In the genomic region with DNA sequence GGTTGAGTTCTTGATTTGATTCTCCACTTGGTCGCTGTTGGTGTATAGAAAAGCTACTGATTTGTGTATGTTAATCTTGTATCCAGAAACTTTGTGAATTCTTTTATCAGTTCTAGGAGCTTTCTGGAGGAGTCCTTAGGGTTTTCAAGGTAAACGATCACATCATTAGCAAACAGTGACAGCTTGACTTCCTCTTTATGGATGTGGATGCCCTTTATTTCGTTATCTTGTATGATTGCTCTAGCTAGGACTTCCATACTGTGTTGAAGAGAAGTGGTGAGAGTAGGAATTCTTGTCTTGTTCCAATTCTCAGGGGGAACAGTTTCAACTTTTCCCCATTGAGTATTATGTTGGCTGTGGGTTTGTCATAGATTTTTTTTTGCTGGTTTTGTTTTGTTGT, we compare ENCODE assay signal across 28 cellular contexts. TPM values are rescaled to one million over a fixed set of nuclear protein-coding genes. Genes with fewer than 3 reads are reported as not detected.
DNase-seq lines count a peak whose midpoint lies in the region; ATAC-seq, FAIRE-seq and TF ChIP-seq lines count a peak whose summit lies in the region.
"Had no signal": no experiment of that assay in that cellular context is flagged by ENCODE, and none has a peak within 500 bp of the region (broad histone marks: within the 10 kb centered on the region; RNA-seq: fewer than 3 reads in every experiment).

No MANE protein-coding gene starts in this region.

- peaks cover 0 to 3% of the 10 kb centered on the region in 2 donors for H3K9me3 Mint-ChIP-seq in activated T-cell treated with anti-CD3 and anti-CD28 coated beads, Interleukin-2, amount 50 U/mL, for 72 hours
- no peaks in the 10 kb centered on the region for H3K9me3 Mint-ChIP-seq in activated T-cell treated with anti-CD3 and anti-CD28 coated beads, Interleukin-2, amount 50 U/mL, for 4 hours
- H3K9me3 Mint-ChIP-seq in stimulated activated effector memory CD8-positive, alpha-beta T cell treated with anti-CD3 and anti-CD28 coated beads, Interleukin-12 subunit alpha, Interleukin-12 subunit beta, amount 100 ng/mL, for 72 hours, result no peaks in the 10 kb centered on the region

- WGBS in K562 (ENCODE audit: insufficient coverage, low coverage, missing lambda C conversion rate), result 14% methylated on average over 3 of the region's 3 CpGs

- ATAC-seq in activated T-cell treated with anti-CD3 and anti-CD28 coated beads, Interleukin-2, amount 50 U/mL, for 72 hours (replicated peaks in 1 of 2), result no peak
- ATAC-seq in activated T-cell treated with anti-CD3 and anti-CD28 coated beads, Interleukin-2, amount 50 U/mL, for 4 hours, result no peak
- ATAC-seq in K562 (no peak), HG02885 (IDR thresholded peaks at IDR 0.05; ENCODE audit: poor library complexity, unreplicated experiment) (no peak)
- ATAC-seq in stimulated activated effector memory CD8-positive, alpha-beta T cell treated with anti-CD3 and anti-CD28 coated beads, Interleukin-12 subunit alpha, Interleukin-12 subunit beta, amount 100 ng/mL, for 72 hours, result no peak
- ATAC-seq: gastroesophageal sphincter, right lobe of liver had no signal

- peaks cover 11 to 41% of the 10 kb centered on the region in 2 donors for H3K36me3 Mint-ChIP-seq in activated T-cell treated with anti-CD3 and anti-CD28 coated beads, Interleukin-2, amount 50 U/mL, for 72 hours (ENCODE audit: insufficient read depth in 2 of 2)
- H3K36me3 Mint-ChIP-seq in activated T-cell treated with anti-CD3 and anti-CD28 coated beads, Interleukin-2, amount 50 U/mL, for 4 hours (ENCODE audit: insufficient read depth), result peaks cover 27% of the 10 kb centered on the region
- peaks cover 59% of the 10 kb centered on the region for H3K36me3 Mint-ChIP-seq in stimulated activated effector memory CD8-positive, alpha-beta T cell treated with anti-CD3 and anti-CD28 coated beads, Interleukin-12 subunit alpha, Interleukin-12 subunit beta, amount 100 ng/mL, for 72 hours

- peaks cover 37% of the 10 kb centered on the region; the same call in 2 of the 3 replicates for H3K36me3 ChIP-seq in K562 (ENCODE audit: control insufficient read depth, insufficient read depth, low read length)
- H3K36me3 ChIP-seq: cardiac muscle cell had no signal

- CTCF ChIA-PET in RWPE1 (lab: Yijun Ruan, JAX), result no interaction called here
- CTCF ChIA-PET in K562 (lab: Yijun Ruan, JAX; ENCODE audit: low intra/inter-chr PET ratio), result no interaction called here

- in situ Hi-C loops in K562 (cut with MboI), result no loop called here

- no peak for FAIRE-seq in K562 (lab: Jason Lieb, UNC)
- FAIRE-seq: GM18507, HTR-8/SVneo had no signal

- H3K4me3 ChIP-seq in K562, result no peak overlapping the region
- H3K4me3 ChIP-seq: BLaER1 treated with 17β-estradiol and CSF1 and Interleukin-3, amounts not matched to agents 10 nM and 100 nM; cardiac muscle cell; gastroesophageal sphincter; hepatocyte; lung; right lobe of liver; SJSA1; upper lobe of left lung had no signal

- peak overlapping the region in 1 of 2 donors; percentile 36 for H3K4me3 Mint-ChIP-seq in activated T-cell treated with anti-CD3 and anti-CD28 coated beads, Interleukin-2, amount 50 U/mL, for 72 hours
- H3K4me3 Mint-ChIP-seq in activated T-cell treated with anti-CD3 and anti-CD28 coated beads, Interleukin-2, amount 50 U/mL, for 4 hours, result no peak overlapping the region
- no peak overlapping the region for H3K4me3 Mint-ChIP-seq in stimulated activated effector memory CD8-positive, alpha-beta T cell treated with anti-CD3 and anti-CD28 coated beads, Interleukin-12 subunit alpha, Interleukin-12 subunit beta, amount 100 ng/mL, for 72 hours

- intact Hi-C loops in K562 (cut with micrococcal nuclease), result no loop called here

- no TSS peak for BruUV-seq in K562 (replicated peaks; lab: Mats Ljungman, UMichigan)

- no peak overlapping the region for H2AFZ ChIP-seq in K562 (ENCODE audit: low read depth, low read length)
- H2AFZ ChIP-seq: hepatocyte had no signal

- H3K9ac ChIP-seq in K562 (ENCODE audit: insufficient read depth in 1 of 2, low read depth in 2 of 2, low read length in 2 of 2), result no peak overlapping the region
- H3K9ac ChIP-seq: BLaER1 treated with 17β-estradiol and CSF1 and Interleukin-3, amounts not matched to agents 10 nM and 100 nM had no signal

- H3K9me3 ChIP-seq in K562 (replicated peaks; ENCODE audit: control insufficient read depth, insufficient read depth, low read depth, low read length), result 0 out of 2 replicates have a peak, but pooled peaks cover 2% of the 10 kb centered on the region
- H3K9me3 ChIP-seq: gastroesophageal sphincter, right lobe of liver, upper lobe of left lung had no signal

- H3K4me1 ChIP-seq in K562 (replicated peaks in 1 of 2; ENCODE audit: control insufficient read depth in 2 of 2, insufficient read depth in 2 of 2, low read length in 2 of 2), result peaks cover 11 to 12% of the 10 kb centered on the region in 2 experiments
- H3K4me1 ChIP-seq: SJSA1 had no signal

- no peaks in the 10 kb centered on the region for H4K20me1 ChIP-seq in K562 (replicated peaks; ENCODE audit: control insufficient read depth, insufficient read depth, low read length)

- no peaks in the 10 kb centered on the region for H3K27me3 Mint-ChIP-seq in activated T-cell treated with anti-CD3 and anti-CD28 coated beads, Interleukin-2, amount 50 U/mL, for 72 hours (ENCODE audit: low read depth)
- H3K27me3 Mint-ChIP-seq in activated T-cell treated with anti-CD3 and anti-CD28 coated beads, Interleukin-2, amount 50 U/mL, for 4 hours (ENCODE audit: low read depth), result no peaks in the 10 kb centered on the region

- DNase-seq in activated T-cell treated with anti-CD3 and anti-CD28 coated beads, Interleukin-2, amount 50 U/mL, for 72 hours, result no peak
- DNase-seq in activated T-cell treated with anti-CD3 and anti-CD28 coated beads, Interleukin-2, amount 50 U/mL, for 4 hours, result no peak
- DNase-seq in RWPE1 (ENCODE audit: low spot score), result no peak
- DNase-seq in K562 (ENCODE audit: extremely low read depth in 1 of 4, low spot score in 3 of 4), result no peak
- DNase-seq in stimulated activated effector memory CD8-positive, alpha-beta T cell treated with anti-CD3 and anti-CD28 coated beads, Interleukin-12 subunit alpha, Interleukin-12 subunit beta, amount 100 ng/mL, for 72 hours (ENCODE audit: low spot score in 2 of 2), result no peak
- DNase-seq in NCI-H2107 treated with DMSO at 0.1 percent for 48 hours (lab: John Stamatoyannopoulos, UW; ENCODE audit: unreplicated experiment), result no peak
- DNase-seq in CD1c-positive myeloid dendritic cell (ENCODE audit: extremely low spot score), result no peak
- DNase-seq: activated gamma-delta T cell; amniotic stem cell; cortex of kidney; HCEC 1CT; KBM-7; NCI-H1417; NCI-H2081; NCI-H748 treated with DMSO at 0.1 percent for 48 hours; right lobe of liver; stimulated activated CD4-positive, alpha-beta T cell treated with anti-CD3 and anti-CD28 coated beads, Interleukin-4, amount 100 ng/mL, for 1 hour; upper lobe of left lung had no signal

- peaks cover 65% of the 10 kb centered on the region for H3K4me1 Mint-ChIP-seq in activated T-cell treated with anti-CD3 and anti-CD28 coated beads, Interleukin-2, amount 50 U/mL, for 72 hours (ENCODE audit: low read depth)
- peaks cover 58% of the 10 kb centered on the region for H3K4me1 Mint-ChIP-seq in activated T-cell treated with anti-CD3 and anti-CD28 coated beads, Interleukin-2, amount 50 U/mL, for 4 hours (ENCODE audit: low read depth)
- peaks cover 58% of the 10 kb centered on the region for H3K4me1 Mint-ChIP-seq in stimulated activated effector memory CD8-positive, alpha-beta T cell treated with anti-CD3 and anti-CD28 coated beads, Interleukin-12 subunit alpha, Interleukin-12 subunit beta, amount 100 ng/mL, for 72 hours

- H3K27ac Mint-ChIP-seq in activated T-cell treated with anti-CD3 and anti-CD28 coated beads, Interleukin-2, amount 50 U/mL, for 72 hours, result peak overlapping the region; percentile 28
- peak overlapping the region; percentile 74 for H3K27ac Mint-ChIP-seq in stimulated activated effector memory CD8-positive, alpha-beta T cell treated with anti-CD3 and anti-CD28 coated beads, Interleukin-12 subunit alpha, Interleukin-12 subunit beta, amount 100 ng/mL, for 72 hours

- no peak for TF ChIP-seq RAD21 in K562 (CRISPR knock-in tag; conservative IDR thresholded peaks at IDR 0.05 in 1 of 2, IDR thresholded peaks at IDR 0.05 in 1 of 2)

- H3K4me2 ChIP-seq in K562 (ENCODE audit: insufficient read depth, low read length), result no peak overlapping the region
- H3K4me2 ChIP-seq: hepatocyte had no signal

- H3K27ac ChIP-seq in RWPE1 (0 out of 2 replicates have a peak overlapping the region, but pooled peaks have one; percentile 11), K562 (ENCODE audit: extremely low read depth, low read depth, low read length) (peak overlapping the region; percentile 22; the same call in 1 of the 3 replicates)
- H3K27ac ChIP-seq: BLaER1 treated with 17β-estradiol and CSF1 and Interleukin-3, amounts not matched to agents 10 nM and 100 nM; cardiac muscle cell; gastroesophageal sphincter; hepatocyte; right lobe of liver; SJSA1; upper lobe of left lung; VCaP had no signal

- POLR2A ChIA-PET in RWPE1 (lab: Yijun Ruan, JAX; ENCODE audit: low non-redundant PET) (no interaction called here), K562 (lab: Yijun Ruan, JAX) (interaction anchor here (1.4 to 1.5 kb wide), 2 partner anchors 9 to 12 kb away, joined by 4 to 15 read pairs; a partner anchor contains a TSS)

- H3K27me3 ChIP-seq in K562 (ENCODE audit: control insufficient read depth in 2 of 2, insufficient read depth in 2 of 2, low read length in 2 of 2), result no peaks in the 10 kb centered on the region
- H3K27me3 ChIP-seq: BLaER1 treated with 17β-estradiol and CSF1 and Interleukin-3, amounts not matched to agents 10 nM and 100 nM; cardiac muscle cell; gastroesophageal sphincter; hepatocyte; right lobe of liver; SJSA1; upper lobe of left lung had no signal

- TF ChIP-seq POLR2A in K562 (conservative IDR thresholded peaks at IDR 0.05), result no peak

- TF ChIP-seq EP300 in K562 (IDR thresholded peaks at IDR 0.05; ENCODE audit: low read length), result no peak

- no peaks in the 10 kb centered on the region for H3K9me1 ChIP-seq in K562 (ENCODE audit: control insufficient read depth, insufficient read depth, low read length)

- peaks cover 76% of the 10 kb centered on the region for H3K79me2 ChIP-seq in K562 (ENCODE audit: control insufficient read depth, insufficient read depth, low read length)

- TF ChIP-seq CTCF in RWPE1 (conservative IDR thresholded peaks at IDR 0.05; ENCODE audit: low read depth), result no peak
- TF ChIP-seq CTCF in K562 (IDR thresholded peaks at IDR 0.05 in 2 of 3, conservative IDR thresholded peaks at IDR 0.05 in 1 of 3; ENCODE audit: insufficient read depth in 2 of 3, low read depth in 1 of 3, low read length in 3 of 3), result no peak

RNA-seq across cellular contexts. Expression of a gene that starts 12.4 kb away (rescaled TPM):
- 10 to 100 TPM; 34.0 to 36.6 TPM for total RNA-seq in activated T-cell treated with anti-CD3 and anti-CD28 coated beads, Interleukin-2, amount 50 U/mL, for 72 hours
- total RNA-seq in activated T-cell treated with anti-CD3 and anti-CD28 coated beads, Interleukin-2, amount 50 U/mL, for 4 hours, result 10 to 100 TPM; 16.7 to 17.7 (median 17.4) TPM
- 43.4 and 69.0 TPM in 2 replicates for total RNA-seq in K562 (2011; cell fraction: chromatin; rRNA removed; ENCODE audit: low replicate concordance)
- 60.1 and 65.2 TPM in 2 replicates for total RNA-seq in K562 (2011; cell fraction: nucleolus; rRNA removed)
- total RNA-seq in K562 (2011; cell fraction: nucleoplasm; rRNA removed), result 57.9 and 58.3 TPM in 2 replicates
- 23.4 and 26.4 TPM in 2 replicates for total RNA-seq in K562 (2014; rRNA removed)
- total RNA-seq in K562 (2014; rRNA removed; fragmentation: Illumina TruSeq; extraction: Trizol), result 32.5 and 34.7 TPM in 2 replicates
- 45.5 and 50.9 TPM in 2 replicates for total RNA-seq in K562 (2015; rRNA removed; fragmentation: Illumina TruSeq; extraction: Trizol)
- 23.1 and 24.0 TPM in 2 replicates for total RNA-seq in K562 (2021)
- 15.2 and 16.7 TPM in 2 replicates for polyA plus RNA-seq in K562 (2011; rRNA removed)
- 23.7 and 26.5 TPM in 2 replicates for polyA plus RNA-seq in K562 (2011; cell fraction: cytosol; rRNA removed)
- polyA plus RNA-seq in K562 (2011; cell fraction: nucleus; rRNA removed), result 7.3 and 10.9 TPM in 2 replicates
- polyA plus RNA-seq in K562 (2012), result 19.2 and 25.8 TPM in 2 replicates
- polyA plus RNA-seq in K562 (2014; fragmentation: Illumina TruSeq; extraction: Trizol), result 33.3 and 37.1 TPM in 2 replicates
- 10 to 100 TPM; 52.6 to 55.6 TPM for polyA plus RNA-seq in K562 (2014; fragmentation: Nextera tagmentation; extraction: Ambion mirVana)
- polyA plus RNA-seq in K562 (2014; rRNA removed), result 29.6 and 32.3 TPM in 2 replicates
- polyA minus RNA-seq in K562 (2011; rRNA and poly(A)+ RNA removed), result 18.5 and 22.0 TPM in 2 replicates
- 15.7 and 18.5 TPM in 2 replicates for polyA minus RNA-seq in K562 (2011; cell fraction: cytosol; rRNA and poly(A)+ RNA removed)
- 16.8 and 24.9 TPM in 2 replicates for polyA minus RNA-seq in K562 (2011; cell fraction: nucleus; rRNA and poly(A)+ RNA removed)

RNA-seq across cellular contexts. Expression of a gene that starts 12.7 kb away (rescaled TPM):
- total RNA-seq in activated T-cell treated with anti-CD3 and anti-CD28 coated beads, Interleukin-2, amount 50 U/mL, for 72 hours, result 100 to 1,000 TPM; 104 to 121 TPM
- 10 to 100 TPM; 35.9 to 42.3 (median 37.5) TPM for total RNA-seq in activated T-cell treated with anti-CD3 and anti-CD28 coated beads, Interleukin-2, amount 50 U/mL, for 4 hours
- 95.6 and 362 TPM in 2 replicates for total RNA-seq in K562 (2011; cell fraction: chromatin; rRNA removed; ENCODE audit: low replicate concordance)
- total RNA-seq in K562 (2011; cell fraction: nucleolus; rRNA removed), result 57.4 and 73.7 TPM in 2 replicates
- 121 and 152 TPM in 2 replicates for total RNA-seq in K562 (2011; cell fraction: nucleoplasm; rRNA removed)
- total RNA-seq in K562 (2014; rRNA removed) (59.3 and 63.6 TPM in 2 replicates), K562 (2014; rRNA removed; fragmentation: Illumina TruSeq; extraction: Trizol) (78.6 and 87.5 TPM in 2 replicates), K562 (2015; rRNA removed; fragmentation: Illumina TruSeq; extraction: Trizol) (97.0 and 103 TPM in 2 replicates), K562 (2021) (54.5 and 60.0 TPM in 2 replicates)
- polyA plus RNA-seq in K562 (2011; rRNA removed) (53.2 and 61.1 TPM in 2 replicates), K562 (2014; fragmentation: Illumina TruSeq; extraction: Trizol) (38.5 and 45.8 TPM in 2 replicates), K562 (2014; fragmentation: Nextera tagmentation; extraction: Ambion mirVana) (10 to 100 TPM; 14.2 to 22.5 TPM), K562 (2014; rRNA removed) (50.1 and 53.3 TPM in 2 replicates)
- 8.5 and 16.3 TPM in 2 replicates for polyA plus RNA-seq in K562 (2011; cell fraction: cytosol; rRNA removed)
- 44.8 and 56.5 TPM in 2 replicates for polyA plus RNA-seq in K562 (2011; cell fraction: nucleus; rRNA removed)
- polyA plus RNA-seq in K562 (2012), result 21.3 and 22.8 TPM in 2 replicates
- polyA minus RNA-seq in K562 (2011; rRNA and poly(A)+ RNA removed), result 105 and 130 TPM in 2 replicates
- 26.8 and 38.2 TPM in 2 replicates for polyA minus RNA-seq in K562 (2011; cell fraction: cytosol; rRNA and poly(A)+ RNA removed)
- polyA minus RNA-seq in K562 (2011; cell fraction: nucleus; rRNA and poly(A)+ RNA removed), result 78.4 and 135 TPM in 2 replicates

RNA-seq across cellular contexts. Expression of a gene that starts 26.0 kb away (rescaled TPM):
- 10 to 100 TPM; 37.8 to 40.0 TPM for total RNA-seq in activated T-cell treated with anti-CD3 and anti-CD28 coated beads, Interleukin-2, amount 50 U/mL, for 72 hours
- 10 to 100 TPM; 44.7 to 67.9 (median 53.4) TPM for total RNA-seq in activated T-cell treated with anti-CD3 and anti-CD28 coated beads, Interleukin-2, amount 50 U/mL, for 4 hours
- total RNA-seq in K562 (2011; cell fraction: chromatin; rRNA removed; ENCODE audit: low replicate concordance), result 10.7 and 13.8 TPM in 2 replicates
- 6.8 and 7.7 TPM in 2 replicates for total RNA-seq in K562 (2011; cell fraction: nucleolus; rRNA removed)
- total RNA-seq in K562 (2011; cell fraction: nucleoplasm; rRNA removed), result 12.2 and 23.9 TPM in 2 replicates
- 48.8 and 76.0 TPM in 2 replicates for total RNA-seq in K562 (2014; rRNA removed)
- total RNA-seq in K562 (2014; rRNA removed; fragmentation: Illumina TruSeq; extraction: Trizol), result 74.3 and 75.5 TPM in 2 replicates
- total RNA-seq in K562 (2015; rRNA removed; fragmentation: Illumina TruSeq; extraction: Trizol), result 53.4 and 56.5 TPM in 2 replicates
- total RNA-seq in K562 (2021), result 57.9 and 64.7 TPM in 2 replicates
- 75.3 and 130 TPM in 2 replicates for polyA plus RNA-seq in K562 (2011; rRNA removed)
- 33.0 and 59.0 TPM in 2 replicates for polyA plus RNA-seq in K562 (2011; cell fraction: cytosol; rRNA removed)
- 16.3 and 26.6 TPM in 2 replicates for polyA plus RNA-seq in K562 (2011; cell fraction: nucleus; rRNA removed)
- 37.3 and 64.5 TPM in 2 replicates for polyA plus RNA-seq in K562 (2012)
- polyA plus RNA-seq in K562 (2014; fragmentation: Illumina TruSeq; extraction: Trizol), result 86.2 and 99.9 TPM in 2 replicates
- polyA plus RNA-seq in K562 (2014; fragmentation: Nextera tagmentation; extraction: Ambion mirVana), result 10 to 100 TPM; 26.0 to 28.2 TPM
- 59.2 and 83.0 TPM in 2 replicates for polyA plus RNA-seq in K562 (2014; rRNA removed)
- 33.6 and 45.3 TPM in 2 replicates for polyA minus RNA-seq in K562 (2011; rRNA and poly(A)+ RNA removed)
- polyA minus RNA-seq in K562 (2011; cell fraction: cytosol; rRNA and poly(A)+ RNA removed), result 13.5 and 23.6 TPM in 2 replicates
- 5.1 and 7.8 TPM in 2 replicates for polyA minus RNA-seq in K562 (2011; cell fraction: nucleus; rRNA and poly(A)+ RNA removed)
